1 cellular context compared by ENCODE assay signal in the genomic region with DNA sequence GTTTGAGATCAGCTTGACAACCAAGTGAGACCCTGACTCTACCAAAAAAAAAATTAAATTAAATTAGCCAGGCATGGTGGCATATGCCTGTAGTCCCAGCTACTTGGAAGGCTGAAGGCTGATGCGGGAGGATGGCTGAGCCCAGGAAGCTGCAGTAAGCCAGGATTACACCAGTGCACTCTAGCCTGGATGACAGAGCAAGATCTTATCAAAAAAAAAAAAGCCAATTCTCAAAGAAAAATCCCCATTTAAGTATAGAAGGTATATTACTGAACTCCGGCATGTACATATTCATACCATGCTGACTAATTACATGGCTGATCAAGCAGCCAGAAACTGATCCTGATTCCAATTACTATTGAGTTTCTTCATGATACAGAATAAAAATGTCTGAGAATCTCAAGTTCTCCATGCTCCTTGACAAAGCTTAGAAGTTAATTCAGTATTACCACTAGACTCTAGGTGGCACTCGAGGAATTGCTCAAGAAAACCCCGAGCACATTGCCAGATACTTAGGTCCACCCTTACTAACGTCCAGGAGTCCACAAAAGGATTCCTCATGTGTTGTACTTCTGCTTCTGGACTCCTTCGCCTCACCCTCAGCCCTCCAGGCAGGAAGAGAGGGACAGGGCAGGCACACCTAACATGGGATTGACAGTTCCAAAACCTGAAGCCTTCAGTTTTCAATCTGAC.
TF ChIP-seq lines count a peak whose summit lies in the region.

No MANE protein-coding gene starts in this region.

TF ChIP-seq in GM23338, 12 proteins besides CTCF, POLR2A, EP300 and RAD21:
- TF ChIP-seq, protein P1, sequence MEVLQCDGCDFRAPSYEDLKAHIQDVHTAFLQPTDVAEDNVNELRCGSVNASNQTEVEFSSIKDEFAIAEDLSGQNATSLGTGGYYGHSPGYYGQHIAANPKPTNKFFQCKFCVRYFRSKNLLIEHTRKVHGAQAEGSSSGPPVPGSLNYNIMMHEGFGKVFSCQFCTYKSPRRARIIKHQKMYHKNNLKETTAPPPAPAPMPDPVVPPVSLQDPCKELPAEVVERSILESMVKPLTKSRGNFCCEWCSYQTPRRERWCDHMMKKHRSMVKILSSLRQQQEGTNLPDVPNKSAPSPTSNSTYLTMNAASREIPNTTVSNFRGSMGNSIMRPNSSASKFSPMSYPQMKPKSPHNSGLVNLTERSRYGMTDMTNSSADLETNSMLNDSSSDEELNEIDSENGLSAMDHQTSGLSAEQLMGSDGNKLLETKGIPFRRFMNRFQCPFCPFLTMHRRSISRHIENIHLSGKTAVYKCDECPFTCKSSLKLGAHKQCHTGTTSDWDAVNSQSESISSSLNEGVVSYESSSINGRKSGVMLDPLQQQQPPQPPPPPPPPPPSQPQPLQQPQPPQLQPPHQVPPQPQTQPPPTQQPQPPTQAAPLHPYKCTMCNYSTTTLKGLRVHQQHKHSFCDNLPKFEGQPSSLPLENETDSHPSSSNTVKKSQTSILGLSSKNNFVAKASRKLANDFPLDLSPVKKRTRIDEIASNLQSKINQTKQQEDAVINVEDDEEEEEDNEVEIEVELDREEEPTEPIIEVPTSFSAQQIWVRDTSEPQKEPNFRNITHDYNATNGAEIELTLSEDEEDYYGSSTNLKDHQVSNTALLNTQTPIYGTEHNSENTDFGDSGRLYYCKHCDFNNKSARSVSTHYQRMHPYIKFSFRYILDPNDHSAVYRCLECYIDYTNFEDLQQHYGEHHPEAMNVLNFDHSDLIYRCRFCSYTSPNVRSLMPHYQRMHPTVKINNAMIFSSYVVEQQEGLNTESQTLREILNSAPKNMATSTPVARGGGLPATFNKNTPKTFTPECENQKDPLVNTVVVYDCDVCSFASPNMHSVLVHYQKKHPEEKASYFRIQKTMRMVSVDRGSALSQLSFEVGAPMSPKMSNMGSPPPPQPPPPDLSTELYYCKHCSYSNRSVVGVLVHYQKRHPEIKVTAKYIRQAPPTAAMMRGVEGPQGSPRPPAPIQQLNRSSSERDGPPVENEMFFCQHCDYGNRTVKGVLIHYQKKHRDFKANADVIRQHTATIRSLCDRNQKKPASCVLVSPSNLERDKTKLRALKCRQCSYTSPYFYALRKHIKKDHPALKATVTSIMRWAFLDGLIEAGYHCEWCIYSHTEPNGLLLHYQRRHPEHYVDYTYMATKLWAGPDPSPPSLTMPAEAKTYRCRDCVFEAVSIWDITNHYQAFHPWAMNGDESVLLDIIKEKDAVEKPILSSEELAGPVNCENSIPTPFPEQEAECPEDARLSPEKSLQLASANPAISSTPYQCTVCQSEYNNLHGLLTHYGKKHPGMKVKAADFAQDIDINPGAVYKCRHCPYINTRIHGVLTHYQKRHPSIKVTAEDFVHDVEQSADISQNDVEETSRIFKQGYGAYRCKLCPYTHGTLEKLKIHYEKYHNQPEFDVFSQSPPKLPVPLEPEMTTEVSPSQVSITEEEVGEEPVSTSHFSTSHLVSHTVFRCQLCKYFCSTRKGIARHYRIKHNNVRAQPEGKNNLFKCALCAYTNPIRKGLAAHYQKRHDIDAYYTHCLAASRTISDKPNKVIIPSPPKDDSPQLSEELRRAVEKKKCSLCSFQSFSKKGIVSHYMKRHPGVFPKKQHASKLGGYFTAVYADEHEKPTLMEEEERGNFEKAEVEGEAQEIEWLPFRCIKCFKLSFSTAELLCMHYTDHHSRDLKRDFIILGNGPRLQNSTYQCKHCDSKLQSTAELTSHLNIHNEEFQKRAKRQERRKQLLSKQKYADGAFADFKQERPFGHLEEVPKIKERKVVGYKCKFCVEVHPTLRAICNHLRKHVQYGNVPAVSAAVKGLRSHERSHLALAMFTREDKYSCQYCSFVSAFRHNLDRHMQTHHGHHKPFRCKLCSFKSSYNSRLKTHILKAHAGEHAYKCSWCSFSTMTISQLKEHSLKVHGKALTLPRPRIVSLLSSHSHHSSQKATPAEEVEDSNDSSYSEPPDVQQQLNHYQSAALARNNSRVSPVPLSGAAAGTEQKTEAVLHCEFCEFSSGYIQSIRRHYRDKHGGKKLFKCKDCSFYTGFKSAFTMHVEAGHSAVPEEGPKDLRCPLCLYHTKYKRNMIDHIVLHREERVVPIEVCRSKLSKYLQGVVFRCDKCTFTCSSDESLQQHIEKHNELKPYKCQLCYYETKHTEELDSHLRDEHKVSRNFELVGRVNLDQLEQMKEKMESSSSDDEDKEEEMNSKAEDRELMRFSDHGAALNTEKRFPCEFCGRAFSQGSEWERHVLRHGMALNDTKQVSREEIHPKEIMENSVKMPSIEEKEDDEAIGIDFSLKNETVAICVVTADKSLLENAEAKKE (CRISPR knock-in tag; IDR thresholded peaks at IDR 0.05) = no peak
- no peak for TF ChIP-seq JUNB (IDR thresholded peaks at IDR 0.05; ENCODE audit: unreplicated experiment)
- TF ChIP-seq ZNF114 (CRISPR knock-in tag; IDR thresholded peaks at IDR 0.05) = no peak
- no peak for TF ChIP-seq NANOG (IDR thresholded peaks at IDR 0.05; ENCODE audit: borderline replicate concordance)
- no peak for TF ChIP-seq ETS1 (IDR thresholded peaks at IDR 0.05)
